In genomic region chr2:178914259-178914849, GRCh38 we compare ENCODE assay signal across 7 cellular contexts.
DNase-seq lines count a peak whose midpoint lies in the region; ATAC-seq and TF ChIP-seq lines count a peak whose summit lies in the region.

No MANE protein-coding gene starts in this region.

- H3K79me2 ChIP-seq in smooth muscle cell (ENCODE audit: low read depth) = no peaks in the 10 kb centered on the region

- no peaks in the 10 kb centered on the region for H3K27me3 ChIP-seq in smooth muscle cell (ENCODE audit: low read depth)

- H3K9ac ChIP-seq in smooth muscle cell (ENCODE audit: low read depth) = no peak overlapping the region

- H3K4me1 ChIP-seq in smooth muscle cell (ENCODE audit: low read depth) = no peaks in the 10 kb centered on the region

- peak; percentile 82 for TF ChIP-seq CTCF in smooth muscle cell (IDR thresholded peaks at IDR 0.05; ENCODE audit: borderline replicate concordance, insufficient read depth, poor library complexity, severe bottlenecking)

- no peak overlapping the region for H3K27ac ChIP-seq in smooth muscle cell (ENCODE audit: low read depth)

- no peak overlapping the region for H2AFZ ChIP-seq in smooth muscle cell (ENCODE audit: low read depth)

- H4K20me1 ChIP-seq in smooth muscle cell (ENCODE audit: low read depth) = no peaks in the 10 kb centered on the region

- DNase-seq in NCI-H146 treated with DMSO at 0.1 percent for 48 hours (lab: John Stamatoyannopoulos, UW; ENCODE audit: unreplicated experiment) (peak; percentile 52), T1000 (lab: John Stamatoyannopoulos, UW) (peak; percentile 43), astrocyte of the hippocampus (ENCODE audit: low read depth, low spot score) (peak; percentile 91), hypothalamus (lab: John Stamatoyannopoulos, UW) (peak in 45 of 51 donors; percentile 0 to 83 (median 38)), smooth muscle cell (lab: John Stamatoyannopoulos, UW; ENCODE audit: unreplicated experiment) (peak; percentile 6)

- H3K9me3 ChIP-seq in smooth muscle cell (replicated peaks; ENCODE audit: low read depth) = no peaks in the 10 kb centered on the region

- H3K4me2 ChIP-seq in smooth muscle cell = no peak overlapping the region

- H3K4me3 ChIP-seq in smooth muscle cell = no peak overlapping the region

- WGBS in smooth muscle cell (ENCODE audit: low lambda C conversion rate) = 24% methylated on average over 4 of the region's 4 CpGs

- no peaks in the 10 kb centered on the region for H3K36me3 ChIP-seq in smooth muscle cell (ENCODE audit: low read depth)

- H3F3A ChIP-seq in smooth muscle cell (ENCODE audit: low read depth) = no peaks in the 10 kb centered on the region

- ATAC-seq in GM18502 (IDR thresholded peaks at IDR 0.05; ENCODE audit: poor library complexity, unreplicated experiment) (peak; percentile 95), HG02840 (IDR thresholded peaks at IDR 0.05; ENCODE audit: low FRiP score, unreplicated experiment) (peak; percentile 81)

Comparison
In these comparisons a context has a peak if more than half of its experiments do, and no peak if none do; other contexts are left out.
1. DNase-seq: peak in every context shown above with its lines; median percentile 91 in astrocyte of the hippocampus; 52 in NCI-H146 treated with DMSO at 0.1 percent for 48 hours; 43 in T1000; 38 in hypothalamus; 6 in smooth muscle cell.